In the genomic region with DNA sequence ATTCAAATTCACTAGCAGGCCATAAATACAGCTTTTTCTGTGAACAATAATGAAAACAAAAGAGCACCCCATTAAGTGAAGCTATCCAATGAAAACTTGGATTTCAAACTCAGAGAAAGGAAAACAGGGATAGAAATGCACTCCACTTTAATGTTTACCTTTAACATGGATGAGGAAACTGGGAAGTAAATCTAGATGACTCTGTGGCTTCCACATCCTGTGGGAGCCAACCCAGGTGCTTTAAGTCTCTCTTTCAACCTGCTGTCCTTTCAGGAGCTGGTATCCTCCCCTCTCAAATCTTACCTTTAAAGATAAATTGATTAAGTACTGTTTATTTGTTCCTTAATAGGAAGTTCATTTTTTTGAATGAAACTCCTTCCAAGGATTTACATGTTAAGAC, we compare ENCODE assay signal across 18 cellular contexts.
"Had no signal": no experiment of that assay in that cellular context is flagged by ENCODE, and none has a peak within 500 bp of the region (broad histone marks: within the 10 kb centered on the region; RNA-seq: fewer than 3 reads in every experiment).

No MANE protein-coding gene starts in this region.

- DNase-seq: KBM-7, MG63, NCI-H1092 treated with DMSO at 0.1 percent for 48 hours, NCI-H1436, NCI-H187, NCI-H2029, NCI-H2081 treated with DMSO at 0.1 percent for 48 hours, NCI-H2171, NCI-H226, NCI-H446, NCI-H510A, NCI-H524 treated with DMSO at 0.1 percent for 48 hours, NCI-H69, NCI-H774, PC-9, Peyer's patch, SHP77 treated with DMSO at 0.1 percent for 48 hours, SJCRH30 had no signal

- H3K27ac ChIP-seq: PC-9, Peyer's patch, SJCRH30 had no signal

- H3K4me2 ChIP-seq: PC-9 had no signal

- H3K27me3 ChIP-seq: MG63, Peyer's patch, SJCRH30 had no signal

- H3K4me3 ChIP-seq: MG63, PC-9, Peyer's patch, SJCRH30 had no signal

- H3K4me1 ChIP-seq: SJCRH30 had no signal

- H3K9me3 ChIP-seq: MG63, Peyer's patch, SJCRH30 had no signal

- H2AFZ ChIP-seq: PC-9 had no signal

- H3K36me3 ChIP-seq: MG63, Peyer's patch, SJCRH30 had no signal
